In the genomic region with DNA sequence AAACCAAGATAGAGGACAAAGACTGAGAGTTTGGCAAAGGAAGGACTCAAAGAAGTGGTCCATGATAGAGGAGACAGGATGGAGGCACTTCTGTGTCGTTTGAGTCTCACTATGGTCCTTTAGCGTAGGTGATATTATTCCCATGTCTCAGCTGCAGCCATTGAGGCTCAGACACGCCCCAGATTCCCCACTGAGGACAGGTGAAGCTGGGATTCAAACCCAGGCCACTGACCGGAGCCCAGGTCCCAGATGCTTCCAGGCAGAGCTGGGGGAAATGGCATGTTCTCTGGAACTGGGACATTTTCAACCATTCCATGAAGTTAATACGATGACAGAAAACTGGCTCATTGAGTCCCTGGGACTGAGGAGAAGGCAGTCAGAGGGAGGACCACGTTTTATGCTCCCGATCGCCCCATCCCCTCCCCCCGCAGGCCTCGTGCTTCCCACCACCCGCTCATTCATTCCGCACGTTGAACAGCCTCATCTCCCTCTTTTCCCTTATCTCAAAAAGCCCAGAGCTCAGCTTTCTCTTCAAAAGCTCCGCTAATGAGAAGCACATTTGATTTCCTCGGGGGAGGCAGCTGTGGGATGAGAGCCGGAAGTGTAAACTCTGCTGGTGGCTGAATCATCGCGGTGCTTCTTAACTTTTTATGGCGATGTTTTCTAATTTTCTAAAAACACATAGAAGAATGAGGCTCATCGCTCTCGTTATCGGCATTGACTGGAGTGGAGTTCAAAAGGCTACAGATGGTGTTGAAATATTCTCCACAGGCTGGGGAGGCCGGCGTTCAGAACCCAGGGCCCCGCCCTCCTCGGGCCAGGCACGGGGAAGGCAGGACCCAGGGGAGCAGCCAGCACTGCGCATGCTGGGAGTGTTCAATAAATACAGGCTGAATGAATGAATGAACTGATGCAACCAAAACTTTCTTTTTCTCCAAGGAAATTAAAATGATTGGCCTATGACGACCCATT, we compare ENCODE assay signal across 9 cellular contexts.
DNase-seq lines count a peak whose midpoint lies in the region; ATAC-seq, FAIRE-seq and TF ChIP-seq lines count a peak whose summit lies in the region.
"Had no signal": no experiment of that assay in that cellular context is flagged by ENCODE, and none has a peak within 500 bp of the region (broad histone marks: within the 10 kb centered on the region; RNA-seq: fewer than 3 reads in every experiment).

No MANE protein-coding gene starts in this region.

- no peaks in the 10 kb centered on the region for H3K4me1 ChIP-seq in SJCRH30
- peaks cover 0 to 8% of the 10 kb centered on the region in 2 experiments; a peak in 3 of 5 replicates for H3K4me1 ChIP-seq in K562 (replicated peaks in 1 of 2; ENCODE audit: control insufficient read depth in 2 of 2, insufficient read depth in 2 of 2, low read length in 2 of 2)

- DNase-seq in NCI-H1092 treated with DMSO at 0.1 percent for 48 hours (lab: John Stamatoyannopoulos, UW) (peak; percentile 17), NCI-H1092 (lab: John Stamatoyannopoulos, UW) (no peak), SJCRH30 (peak; percentile 60 to 72), K562 (ENCODE audit: extremely low read depth in 1 of 4, low spot score in 3 of 4) (peak; percentile 66 to 69 (median 67)), kidney tubule cell (ENCODE audit: low spot score) (peak; percentile 38), ecto neural progenitor cell (ENCODE audit: low spot score) (no peak)
- peak; percentile 30 to 53 for DNase-seq in stimulated activated CD4-positive, alpha-beta T cell treated with anti-CD3 and anti-CD28 coated beads, Interleukin-2, amount 100 ng/mL, for 24 hours

- no peak for TF ChIP-seq EP300 in K562 (IDR thresholded peaks at IDR 0.05; ENCODE audit: low read length)

- H3K9me3 ChIP-seq in SJCRH30 (replicated peaks) (no peaks in the 10 kb centered on the region), K562 (replicated peaks; ENCODE audit: control insufficient read depth, insufficient read depth, low read depth, low read length) (no peaks in the 10 kb centered on the region)

- H4K20me1 ChIP-seq in K562 (replicated peaks; ENCODE audit: control insufficient read depth, insufficient read depth, low read length) = no peaks in the 10 kb centered on the region

- CTCF ChIA-PET in K562 (lab: Yijun Ruan, JAX; ENCODE audit: low intra/inter-chr PET ratio) = no interaction called here

- BruUV-seq in K562 (replicated peaks; lab: Mats Ljungman, UMichigan) = no TSS peak

- WGBS in K562 (ENCODE audit: insufficient coverage, low coverage, missing lambda C conversion rate) = 4% methylated on average over 28 of the region's 29 CpGs

- H3K36me3 ChIP-seq in SJCRH30 (no peaks in the 10 kb centered on the region), K562 (ENCODE audit: control insufficient read depth, insufficient read depth, low read length) (no peaks in the 10 kb centered on the region)

- H3K9me1 ChIP-seq in K562 (ENCODE audit: control insufficient read depth, insufficient read depth, low read length) = no peaks in the 10 kb centered on the region

- peak overlapping the region; percentile 56 for H3K4me3 ChIP-seq in SJCRH30
- H3K4me3 ChIP-seq in K562 = peak overlapping the region; percentile 20

- no peak for TF ChIP-seq CTCF in K562 (IDR thresholded peaks at IDR 0.05 in 2 of 3, conservative IDR thresholded peaks at IDR 0.05 in 1 of 3; ENCODE audit: insufficient read depth in 2 of 3, low read depth in 1 of 3, low read length in 3 of 3)

- TF ChIP-seq POLR2A in K562 (conservative IDR thresholded peaks at IDR 0.05) = no peak

- no peaks in the 10 kb centered on the region for H3K79me2 ChIP-seq in K562 (ENCODE audit: control insufficient read depth, insufficient read depth, low read length)

- no peaks in the 10 kb centered on the region for H3K27me3 ChIP-seq in SJCRH30
- H3K27me3 ChIP-seq in K562 (ENCODE audit: control insufficient read depth in 2 of 2, insufficient read depth in 2 of 2, low read length in 2 of 2) = peaks cover 0 to 24% of the 10 kb centered on the region in 2 experiments; a peak in 2 of 5 replicates

- no peak for TF ChIP-seq RAD21 in K562 (CRISPR knock-in tag; conservative IDR thresholded peaks at IDR 0.05 in 1 of 2, IDR thresholded peaks at IDR 0.05 in 1 of 2)

- POLR2A ChIA-PET in K562 (lab: Yijun Ruan, JAX) = interaction anchor here (0.6 to 0.7 kb wide), 2 partner anchors 12 to 424 kb away, joined by 3 read pairs; no protein-coding TSS in a partner anchor

- intact Hi-C loops in K562 (cut with micrococcal nuclease) = no loop called here

- H2AFZ ChIP-seq in K562 (ENCODE audit: low read depth, low read length) = peak overlapping the region; percentile 53

- peak overlapping the region; percentile 51 for H3K4me2 ChIP-seq in K562 (ENCODE audit: insufficient read depth, low read length)

- peak overlapping the region; percentile 35 for H3K27ac ChIP-seq in SJCRH30
- no peak overlapping the region for H3K27ac ChIP-seq in K562 (ENCODE audit: extremely low read depth, low read depth, low read length)

- in situ Hi-C loops in K562 (cut with MboI) = no loop called here

- FAIRE-seq in K562 (lab: Jason Lieb, UNC) = peak; percentile 81
- FAIRE-seq: A204.1 had no signal

- ATAC-seq in HG03442 (IDR thresholded peaks at IDR 0.05; ENCODE audit: unreplicated experiment) (peak; percentile 72), K562 (peak; percentile 99)

- peak overlapping the region in 1 of 2 experiments; percentile 36; a peak in 1 of 4 replicates for H3K9ac ChIP-seq in K562 (ENCODE audit: insufficient read depth in 1 of 2, low read depth in 2 of 2, low read length in 2 of 2)

TF ChIP-seq in K562, 482 proteins besides CTCF, POLR2A, EP300 and RAD21 (continues in another document):
- TF ChIP-seq, protein P1, sequence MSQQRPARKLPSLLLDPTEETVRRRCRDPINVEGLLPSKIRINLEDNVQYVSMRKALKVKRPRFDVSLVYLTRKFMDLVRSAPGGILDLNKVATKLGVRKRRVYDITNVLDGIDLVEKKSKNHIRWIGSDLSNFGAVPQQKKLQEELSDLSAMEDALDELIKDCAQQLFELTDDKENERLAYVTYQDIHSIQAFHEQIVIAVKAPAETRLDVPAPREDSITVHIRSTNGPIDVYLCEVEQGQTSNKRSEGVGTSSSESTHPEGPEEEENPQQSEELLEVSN (IDR thresholded peaks at IDR 0.05; ENCODE audit: borderline replicate concordance in 1 of 2, extremely low read depth in 1 of 2, insufficient read depth in 1 of 2, insufficient read length in 1 of 2, low read depth in 1 of 2, low read length in 1 of 2, poor library complexity in 1 of 2, severe bottlenecking in 1 of 2) = peak; percentile 38 to 96
- TF ChIP-seq KLF16 (IDR thresholded peaks at IDR 0.05) (peak; percentile 26; the same call in 1 of the 2 replicates), HDAC3 (IDR thresholded peaks at IDR 0.05; ENCODE audit: borderline replicate concordance, partially characterized antibody) (peak; percentile 15), FOSL1 (tag; conservative IDR thresholded peaks at IDR 0.05) (peak; percentile 70), GMEB1 (CRISPR knock-in tag; IDR thresholded peaks at IDR 0.05) (no peak), ARID1B (IDR thresholded peaks at IDR 0.05) (peak; percentile 68), CEBPG (CRISPR knock-in tag; IDR thresholded peaks at IDR 0.05) (0 out of 2 replicates have a peak, but pooled peaks have one; percentile 31), CEBPG (tag; conservative IDR thresholded peaks at IDR 0.05 in 1 of 2, IDR thresholded peaks at IDR 0.05 in 1 of 2) (no peak; a peak in 1 of 4 replicates), TCF7 (IDR thresholded peaks at IDR 0.05; ENCODE audit: borderline replicate concordance) (peak; percentile 94), SMARCE1 (IDR thresholded peaks at IDR 0.05) (peak; percentile 20; the same call in 1 of the 2 replicates), ZNF263 (CRISPR knock-in tag; IDR thresholded peaks at IDR 0.05; ENCODE audit: borderline replicate concordance) (peak; percentile 76), HDAC1 (IDR thresholded peaks at IDR 0.05) (peak in 1 of 2 experiments; percentile 51; a peak in 1 of 4 replicates), ZNF184 (CRISPR knock-in tag; IDR thresholded peaks at IDR 0.05) (no peak), ZNF24 (IDR thresholded peaks at IDR 0.05) (peak; percentile 90), SMARCA4 (IDR thresholded peaks at IDR 0.05) (0 out of 2 replicates have a peak, but pooled peaks have one; percentile 30), CBX3 (IDR thresholded peaks at IDR 0.05; ENCODE audit: borderline replicate concordance in 1 of 2, low read length in 2 of 2) (peak in 1 of 2 experiments; percentile 35; a peak in 1 of 3 replicates), ZSCAN32 (CRISPR knock-in tag; IDR thresholded peaks at IDR 0.05) (no peak), NR2C2 (CRISPR knock-in tag; IDR thresholded peaks at IDR 0.05) (no peak), NR2C2 (tag; IDR thresholded peaks at IDR 0.05) (peak; percentile 30; the same call in 1 of the 2 replicates)
- TF ChIP-seq, protein P2, sequence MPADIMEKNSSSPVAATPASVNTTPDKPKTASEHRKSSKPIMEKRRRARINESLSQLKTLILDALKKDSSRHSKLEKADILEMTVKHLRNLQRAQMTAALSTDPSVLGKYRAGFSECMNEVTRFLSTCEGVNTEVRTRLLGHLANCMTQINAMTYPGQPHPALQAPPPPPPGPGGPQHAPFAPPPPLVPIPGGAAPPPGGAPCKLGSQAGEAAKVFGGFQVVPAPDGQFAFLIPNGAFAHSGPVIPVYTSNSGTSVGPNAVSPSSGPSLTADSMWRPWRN (IDR thresholded peaks at IDR 0.05; ENCODE audit: low read depth) = 0 out of 2 replicates have a peak, but pooled peaks have one; percentile 43

Comparison
In these comparisons a context has a peak if more than half of its experiments do, and no peak if none do; other contexts are left out.
1. DNase-seq: peak in NCI-H1092 treated with DMSO at 0.1 percent for 48 hours (single experiment), SJCRH30 (2 of 2), K562 (4 of 4), kidney tubule cell (single experiment) and stimulated activated CD4-positive, alpha-beta T cell treated with anti-CD3 and anti-CD28 coated beads, Interleukin-2, amount 100 ng/mL, for 24 hours (2 of 2); none in NCI-H1092 (single experiment) and ecto neural progenitor cell (single experiment).